ENCODE assay signal across 8 cellular contexts in the genomic region with DNA sequence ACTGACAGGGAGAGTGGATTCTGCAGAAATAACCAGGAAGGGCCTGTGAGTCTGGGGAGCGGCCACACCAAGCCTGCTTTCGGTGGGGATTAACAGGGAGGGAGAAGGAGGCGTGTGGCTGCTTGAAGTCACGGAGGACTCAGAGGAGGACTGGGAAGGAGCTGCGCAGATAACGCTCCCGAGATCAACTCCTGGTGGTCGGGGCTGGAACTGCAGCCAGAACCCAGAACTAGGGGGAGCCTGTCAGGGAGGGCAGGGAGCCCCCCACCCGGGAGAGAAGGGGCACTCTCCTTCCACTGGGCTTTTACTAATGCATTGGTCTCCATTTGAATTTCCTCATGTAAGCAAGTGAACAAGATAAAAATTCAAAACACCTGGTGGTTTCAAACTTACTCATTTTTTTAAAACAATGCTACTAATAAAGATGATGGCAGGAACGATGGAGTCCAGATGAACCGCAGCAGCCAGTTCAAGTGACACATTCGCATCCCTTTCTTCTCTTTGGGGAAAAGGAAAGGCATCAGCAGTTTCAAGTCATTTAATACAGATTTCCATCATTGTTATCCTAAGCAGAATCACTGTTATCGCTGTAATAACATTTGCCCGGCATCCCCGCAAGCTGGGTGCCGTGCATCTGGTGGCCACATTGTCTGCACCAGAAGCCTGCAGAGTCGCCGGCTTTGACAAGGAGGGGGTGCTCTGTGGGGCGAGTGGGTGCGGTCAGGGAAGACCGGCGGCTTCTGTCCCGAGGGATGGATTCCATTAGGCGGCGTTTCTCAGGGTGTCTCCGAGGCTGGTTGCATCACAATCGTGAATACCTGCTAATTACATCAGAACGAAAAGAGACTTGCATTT.
DNase-seq lines count a peak whose midpoint lies in the region; ATAC-seq and TF ChIP-seq lines count a peak whose summit lies in the region.

No MANE protein-coding gene starts in this region.

- H3K27ac ChIP-seq in thyroid gland: no peak overlapping the region

- H3K4me3 Mint-ChIP-seq in naive thymus-derived CD8-positive, alpha-beta T cell: no peak overlapping the region

- ATAC-seq in naive thymus-derived CD8-positive, alpha-beta T cell: no peak

- POLR2A ChIA-PET in naive thymus-derived CD8-positive, alpha-beta T cell (lab: Charles Lee): no interaction called here

- peak; percentile 12; the same call in 1 of the 2 replicates for TF ChIP-seq RAD21 in Ishikawa (IDR thresholded peaks at IDR 0.05; ENCODE audit: low read depth)

- peaks cover 0 to 3% (median 0%) of the 10 kb centered on the region in 9 donors for H3K9me3 Mint-ChIP-seq in naive thymus-derived CD8-positive, alpha-beta T cell

- DNase-seq in CMK (ENCODE audit: low read depth): peak; percentile 4
- DNase-seq in activated CD4-positive, alpha-beta T cell treated with anti-CD3 and anti-CD28 coated beads, Interleukin-2, amount 50 U/mL, for 24 hours (ENCODE audit: low read depth in 1 of 2, low spot score in 1 of 2): peak; percentile 10 to 36
- DNase-seq in erythroblast (lab: John Stamatoyannopoulos, UW): peak; percentile 37 to 60
- DNase-seq in naive thymus-derived CD8-positive, alpha-beta T cell: peak in 6 of 10 donors; percentile 12 to 35 (median 18)
- peak; percentile 8 to 18 for DNase-seq in thyroid gland
- no peak for DNase-seq in cerebellar nuclear complex (lab: John Stamatoyannopoulos, UW)
- no peak for DNase-seq in NCI-H187 (lab: John Stamatoyannopoulos, UW)

- H3K36me3 Mint-ChIP-seq in naive thymus-derived CD8-positive, alpha-beta T cell: no peaks in the 10 kb centered on the region

- H3K27ac Mint-ChIP-seq in naive thymus-derived CD8-positive, alpha-beta T cell: no peak overlapping the region

- intact Hi-C loops in thyroid gland (cut with DNase I): no loop called here

- peaks cover 0 to 7% (median 1%) of the 10 kb centered on the region in 4 donors for H3K4me1 Mint-ChIP-seq in naive thymus-derived CD8-positive, alpha-beta T cell

- H3K4me1 ChIP-seq in thyroid gland: no peaks in the 10 kb centered on the region

- H3K27me3 Mint-ChIP-seq in naive thymus-derived CD8-positive, alpha-beta T cell: peaks cover 21 to 63% (median 36%) of the 10 kb centered on the region in 5 donors

- H3K27me3 ChIP-seq in thyroid gland: no peaks in the 10 kb centered on the region

- no peaks in the 10 kb centered on the region for H3K9me3 ChIP-seq in thyroid gland

- TF ChIP-seq EP300 in Ishikawa (IDR thresholded peaks at IDR 0.05; ENCODE audit: borderline replicate concordance): no peak

- no peak overlapping the region for H3K4me3 ChIP-seq in thyroid gland (replicated peaks in 1 of 3)

- TF ChIP-seq CTCF in thyroid gland (IDR thresholded peaks at IDR 0.05): peak in 5 of 6 experiments; percentile 29 to 59 (median 35)

- WGBS in thyroid gland, 2 donors: 18 to 28% methylated on average over 28 of the region's 28 CpGs

- TF ChIP-seq POLR2A in erythroblast (IDR thresholded peaks at IDR 0.05; ENCODE audit: low read length) (no peak), thyroid gland (IDR thresholded peaks at IDR 0.05) (no peak)

- H3K36me3 ChIP-seq in thyroid gland: no peaks in the 10 kb centered on the region

TF ChIP-seq in Ishikawa, 13 proteins besides CTCF, POLR2A, EP300 and RAD21:
- TF ChIP-seq EGR1 (IDR thresholded peaks at IDR 0.05): no peak
- TF ChIP-seq TAF1 (IDR thresholded peaks at IDR 0.05; ENCODE audit: low read depth): no peak

Comparison
In these comparisons a context has a peak if more than half of its experiments do, and no peak if none do; other contexts are left out.
1. DNase-seq: peak in CMK (single experiment), activated CD4-positive, alpha-beta T cell treated with anti-CD3 and anti-CD28 coated beads, Interleukin-2, amount 50 U/mL, for 24 hours (2 of 2), erythroblast (2 of 2), naive thymus-derived CD8-positive, alpha-beta T cell (6 of 10) and thyroid gland (2 of 2); none in cerebellar nuclear complex (0 of 2) and NCI-H187 (0 of 2).